Comparison of ENCODE assay signal across 8 cellular contexts in the genomic region with DNA sequence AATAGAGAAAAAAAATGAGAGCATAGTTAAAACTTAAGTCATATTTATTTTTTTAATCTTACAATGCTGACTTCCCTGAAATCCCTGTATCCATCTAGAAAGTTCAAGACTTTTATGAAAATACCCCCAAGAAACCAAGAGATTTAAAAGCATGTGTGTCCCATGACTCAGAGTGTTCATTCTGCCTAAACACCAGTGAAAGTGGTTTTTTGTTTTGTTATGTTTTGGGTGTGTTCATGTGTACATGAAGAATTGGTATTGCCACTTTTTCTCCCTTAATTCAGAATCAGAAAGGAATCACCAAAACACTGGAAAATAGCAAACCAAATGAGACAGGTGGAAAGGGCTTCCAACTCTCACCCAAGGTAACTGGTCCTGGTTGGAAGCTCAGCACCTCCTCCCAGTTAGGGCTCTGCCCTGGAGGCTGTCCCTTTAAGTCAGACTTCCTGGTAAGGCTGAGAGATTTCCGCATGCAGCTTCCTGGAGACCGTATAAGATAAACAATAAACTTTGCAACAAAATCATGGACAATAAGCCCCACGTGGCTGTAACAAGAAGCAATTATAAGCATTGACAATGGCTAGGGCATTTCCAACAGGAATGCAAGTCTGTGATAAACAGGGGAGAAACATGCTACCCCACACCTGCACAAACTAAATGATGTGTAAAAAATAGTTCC.
DNase-seq lines count a peak whose midpoint lies in the region; ATAC-seq and TF ChIP-seq lines count a peak whose summit lies in the region.

No MANE protein-coding gene starts in this region.

- peak; percentile 39 to 45 for ATAC-seq in activated T-cell treated with anti-CD3 and anti-CD28 coated beads, Interleukin-2, amount 50 U/mL, for 72 hours (replicated peaks in 1 of 2)
- ATAC-seq in left cardiac atrium: peak; percentile 70 to 72
- no peak for ATAC-seq in stimulated activated memory B cell treated with anti-CD40 and anti-IgM and Interleukin-4, amounts not matched to agents 10 μg/mL and 1 μg/mL and 100 μg/mL, for 72 hours
- no peak for ATAC-seq in GM18505 (IDR thresholded peaks at IDR 0.05; ENCODE audit: unreplicated experiment)

- TF ChIP-seq POLR2A in GM18505 (IDR thresholded peaks at IDR 0.05; ENCODE audit: borderline replicate concordance, extremely low read depth, insufficient read depth, insufficient read length): no peak

- H3K27me3 Mint-ChIP-seq in activated T-cell treated with anti-CD3 and anti-CD28 coated beads, Interleukin-2, amount 50 U/mL, for 72 hours (ENCODE audit: low read depth): no peaks in the 10 kb centered on the region
- no peaks in the 10 kb centered on the region for H3K27me3 Mint-ChIP-seq in stimulated activated memory B cell treated with anti-CD40 and anti-IgM and Interleukin-4, amounts not matched to agents 10 μg/mL and 1 μg/mL and 100 μg/mL, for 72 hours
- no peaks in the 10 kb centered on the region for H3K27me3 Mint-ChIP-seq in chondrocyte (ENCODE audit: low read depth)

- no peaks in the 10 kb centered on the region for H3K9me3 Mint-ChIP-seq in activated T-cell treated with anti-CD3 and anti-CD28 coated beads, Interleukin-2, amount 50 U/mL, for 72 hours
- H3K9me3 Mint-ChIP-seq in stimulated activated memory B cell treated with anti-CD40 and anti-IgM and Interleukin-4, amounts not matched to agents 10 μg/mL and 1 μg/mL and 100 μg/mL, for 72 hours: no peaks in the 10 kb centered on the region
- H3K9me3 Mint-ChIP-seq in chondrocyte (ENCODE audit: low read depth): no peaks in the 10 kb centered on the region

- peak overlapping the region; percentile 45 to 51 for H3K4me3 Mint-ChIP-seq in activated T-cell treated with anti-CD3 and anti-CD28 coated beads, Interleukin-2, amount 50 U/mL, for 72 hours
- no peak overlapping the region for H3K4me3 Mint-ChIP-seq in stimulated activated memory B cell treated with anti-CD40 and anti-IgM and Interleukin-4, amounts not matched to agents 10 μg/mL and 1 μg/mL and 100 μg/mL, for 72 hours
- H3K4me3 Mint-ChIP-seq in chondrocyte (ENCODE audit: unreplicated experiment): no peak overlapping the region

- H3K36me3 Mint-ChIP-seq in activated T-cell treated with anti-CD3 and anti-CD28 coated beads, Interleukin-2, amount 50 U/mL, for 72 hours (ENCODE audit: insufficient read depth in 2 of 2): no peaks in the 10 kb centered on the region
- no peaks in the 10 kb centered on the region for H3K36me3 Mint-ChIP-seq in stimulated activated memory B cell treated with anti-CD40 and anti-IgM and Interleukin-4, amounts not matched to agents 10 μg/mL and 1 μg/mL and 100 μg/mL, for 72 hours
- H3K36me3 Mint-ChIP-seq in chondrocyte (ENCODE audit: low read depth): no peaks in the 10 kb centered on the region

- TF ChIP-seq CTCF in chondrocyte (IDR thresholded peaks at IDR 0.05): no peak

- intact Hi-C loops in left cardiac atrium (cut with DNase I): no loop called here

- H3K27ac Mint-ChIP-seq in activated T-cell treated with anti-CD3 and anti-CD28 coated beads, Interleukin-2, amount 50 U/mL, for 72 hours: peak overlapping the region; percentile 20
- peak overlapping the region; percentile 67 for H3K27ac Mint-ChIP-seq in stimulated activated memory B cell treated with anti-CD40 and anti-IgM and Interleukin-4, amounts not matched to agents 10 μg/mL and 1 μg/mL and 100 μg/mL, for 72 hours
- no peak overlapping the region for H3K27ac Mint-ChIP-seq in chondrocyte (ENCODE audit: unreplicated experiment)

- peaks cover 90% of the 10 kb centered on the region for H3K4me1 Mint-ChIP-seq in activated T-cell treated with anti-CD3 and anti-CD28 coated beads, Interleukin-2, amount 50 U/mL, for 72 hours (ENCODE audit: low read depth)
- peaks cover 35% of the 10 kb centered on the region for H3K4me1 Mint-ChIP-seq in stimulated activated memory B cell treated with anti-CD40 and anti-IgM and Interleukin-4, amounts not matched to agents 10 μg/mL and 1 μg/mL and 100 μg/mL, for 72 hours
- peaks cover 33% of the 10 kb centered on the region for H3K4me1 Mint-ChIP-seq in chondrocyte (ENCODE audit: low read depth)

- DNase-seq in stimulated activated CD4-positive, alpha-beta T cell treated with anti-CD3 and anti-CD28 coated beads, Interleukin-15, amount 100 ng/mL, for 24 hours: peak; percentile 14
- DNase-seq in stimulated activated CD4-positive, alpha-beta T cell treated with anti-CD3 and anti-CD28 coated beads, Interleukin-12 subunit alpha, Interleukin-12 subunit beta, amount 100 ng/mL, for 4 hours: no peak
- no peak for DNase-seq in activated T-cell treated with anti-CD3 and anti-CD28 coated beads, Interleukin-2, amount 50 U/mL, for 72 hours
- DNase-seq in left cardiac atrium: peak; percentile 54
- no peak for DNase-seq in chondrocyte (ENCODE audit: low spot score)
- no peak for DNase-seq in D341Med (ENCODE audit: low spot score)

Comparison
In these comparisons a context has a peak if more than half of its experiments do, and no peak if none do; other contexts are left out.
1. DNase-seq: peak in stimulated activated CD4-positive, alpha-beta T cell treated with anti-CD3 and anti-CD28 coated beads, Interleukin-15, amount 100 ng/mL, for 24 hours (single experiment) and left cardiac atrium (single experiment); none in stimulated activated CD4-positive, alpha-beta T cell treated with anti-CD3 and anti-CD28 coated beads, Interleukin-12 subunit alpha, Interleukin-12 subunit beta, amount 100 ng/mL, for 4 hours (single experiment), activated T-cell treated with anti-CD3 and anti-CD28 coated beads, Interleukin-2, amount 50 U/mL, for 72 hours (0 of 2), chondrocyte (single experiment) and D341Med (single experiment).
2. ATAC-seq: peak in activated T-cell treated with anti-CD3 and anti-CD28 coated beads, Interleukin-2, amount 50 U/mL, for 72 hours (2 of 2) and left cardiac atrium (2 of 2); none in stimulated activated memory B cell treated with anti-CD40 and anti-IgM and Interleukin-4, amounts not matched to agents 10 μg/mL and 1 μg/mL and 100 μg/mL, for 72 hours (single experiment) and GM18505 (single experiment).
3. H3K4me3 Mint-ChIP-seq: peak in activated T-cell treated with anti-CD3 and anti-CD28 coated beads, Interleukin-2, amount 50 U/mL, for 72 hours (2 of 2); none in stimulated activated memory B cell treated with anti-CD40 and anti-IgM and Interleukin-4, amounts not matched to agents 10 μg/mL and 1 μg/mL and 100 μg/mL, for 72 hours (single experiment) and chondrocyte (single experiment).